Comparison of ENCODE assay signal across 7 cellular contexts in the genomic region with DNA sequence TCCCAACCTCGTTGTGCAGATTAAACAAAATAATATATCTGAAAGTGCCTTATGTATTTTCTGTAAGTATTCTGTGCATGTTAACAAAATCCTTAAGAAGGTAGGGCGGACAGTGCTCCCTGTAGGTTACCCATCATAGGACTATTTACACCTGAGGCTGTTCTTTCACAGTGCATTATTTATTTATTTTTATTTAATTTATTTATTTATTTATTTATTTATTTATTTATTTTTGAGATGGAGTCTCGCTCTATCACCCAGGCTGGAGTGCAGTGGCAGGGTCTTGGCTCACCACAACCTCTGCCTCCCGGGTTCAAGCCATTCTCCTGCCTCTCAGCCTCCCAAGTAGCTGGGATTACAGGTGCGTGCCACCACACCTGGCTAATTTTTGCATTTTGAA. TPM values are rescaled to one million over a fixed set of nuclear protein-coding genes. Genes with fewer than 3 reads are reported as not detected.
DNase-seq lines count a peak whose midpoint lies in the region; ATAC-seq and TF ChIP-seq lines count a peak whose summit lies in the region.
"Not testable (repeated sequence)": the region's sequence is repeated elsewhere in the genome, so short reads cannot be mapped to it uniquely, and the experiment has no call there.

No MANE protein-coding gene starts in this region.

- H3K27me3 Mint-ChIP-seq in IgD-negative memory B cell; activated CD8-positive, alpha-beta T cell treated with anti-CD3 and anti-CD28 coated beads for 36 hours; memory B cell; stimulated activated naive B cell treated with anti-CD40 and anti-IgM and Interleukin-4, amounts not matched to agents 10 μg/mL and 1 μg/mL and 100 μg/mL, for 72 hours: not testable (repeated sequence)

- intact Hi-C loops in activated CD8-positive, alpha-beta T cell treated with anti-CD3 and anti-CD28 coated beads for 36 hours (cut with micrococcal nuclease) = not testable (repeated sequence)

- not testable (repeated sequence) for H3K9ac ChIP-seq in BLaER1; SU-DHL-6 (ENCODE audit: low read length)

- not testable (repeated sequence) for H3K9me3 ChIP-seq in BLaER1; SU-DHL-6 (ENCODE audit: insufficient read depth, low read length)

- POLR2A ChIA-PET in activated CD8-positive, alpha-beta T cell treated with anti-CD3 and anti-CD28 coated beads for 36 hours (lab: Charles Lee) = interaction anchor here (1.8 kb wide), 1 partner anchor 12 kb away, joined by 9 read pairs; a partner anchor contains a TSS

- H3K4me3 ChIP-seq in BLaER1; SU-DHL-6 (ENCODE audit: insufficient read depth, low read length, poor library complexity, severe bottlenecking): not testable (repeated sequence)

- peaks cover 44 to 51% (median 44%) of the 10 kb centered on the region in 3 donors for H3K4me1 Mint-ChIP-seq in IgD-negative memory B cell
- H3K4me1 Mint-ChIP-seq in activated CD8-positive, alpha-beta T cell treated with anti-CD3 and anti-CD28 coated beads for 36 hours (ENCODE audit: low read depth) = peaks cover 68% of the 10 kb centered on the region
- H3K4me1 Mint-ChIP-seq in memory B cell = peaks cover 45% of the 10 kb centered on the region
- H3K4me1 Mint-ChIP-seq in stimulated activated naive B cell treated with anti-CD40 and anti-IgM and Interleukin-4, amounts not matched to agents 10 μg/mL and 1 μg/mL and 100 μg/mL, for 72 hours = peaks cover 36 to 92% of the 10 kb centered on the region in 2 donors

- not testable (repeated sequence) for H4K20me1 ChIP-seq in BLaER1; SU-DHL-6 (ENCODE audit: low read depth, low read length)

- TF ChIP-seq CTCF in SU-DHL-6 (IDR thresholded peaks at IDR 0.05; ENCODE audit: insufficient read depth, low read length, poor library complexity, severe bottlenecking); activated CD8-positive, alpha-beta T cell treated with anti-CD3 and anti-CD28 coated beads for 36 hours (IDR thresholded peaks at IDR 0.05): not testable (repeated sequence)

- not testable (repeated sequence) for ATAC-seq in activated CD8-positive, alpha-beta T cell treated with anti-CD3 and anti-CD28 coated beads for 36 hours; activated naive CD4-positive, alpha-beta T cell treated with anti-CD3 and anti-CD28 coated beads, Interleukin-2, amount 50 U/mL, for 72 hours; memory B cell (ENCODE audit: low read depth); stimulated activated naive B cell treated with anti-CD40 and anti-IgM and Interleukin-4, amounts not matched to agents 10 μg/mL and 1 μg/mL and 100 μg/mL, for 72 hours (replicated peaks)

- peak overlapping the region; percentile 61; the same call in 1 of the 2 replicates for H3K4me2 ChIP-seq in BLaER1
- H3K4me2 ChIP-seq in SU-DHL-6 (ENCODE audit: low read depth, low read length, poor library complexity, severe bottlenecking) = peak overlapping the region; percentile 78

- H3K36me3 ChIP-seq in BLaER1; SU-DHL-6 (ENCODE audit: low read length): not testable (repeated sequence)

- not testable (repeated sequence) for H2AFZ ChIP-seq in SU-DHL-6 (ENCODE audit: low read depth, low read length, severe bottlenecking)

- H3K36me3 Mint-ChIP-seq in IgD-negative memory B cell; activated CD8-positive, alpha-beta T cell treated with anti-CD3 and anti-CD28 coated beads for 36 hours (ENCODE audit: low read depth); activated naive CD4-positive, alpha-beta T cell treated with anti-CD3 and anti-CD28 coated beads, Interleukin-2, amount 50 U/mL, for 72 hours; memory B cell; stimulated activated naive B cell treated with anti-CD40 and anti-IgM and Interleukin-4, amounts not matched to agents 10 μg/mL and 1 μg/mL and 100 μg/mL, for 72 hours: not testable (repeated sequence)

- peaks cover 52% of the 10 kb centered on the region for H3F3A ChIP-seq in SU-DHL-6 (ENCODE audit: insufficient read depth)

- H3K79me2 ChIP-seq in SU-DHL-6 (ENCODE audit: insufficient read depth, low read length) = not testable (repeated sequence)

- not testable (repeated sequence) for H3K27me3 ChIP-seq in BLaER1; SU-DHL-6 (ENCODE audit: low read length)

- H3K4me1 ChIP-seq in BLaER1 = peaks cover 40% of the 10 kb centered on the region

- DNase-seq in activated CD8-positive, alpha-beta T cell treated with anti-CD3 and anti-CD28 coated beads for 36 hours; activated naive CD4-positive, alpha-beta T cell treated with anti-CD3 and anti-CD28 coated beads, Interleukin-2, amount 50 U/mL, for 72 hours (ENCODE audit: low spot score in 2 of 2); memory B cell (ENCODE audit: low spot score in 2 of 2); stimulated activated naive B cell treated with anti-CD40 and anti-IgM and Interleukin-4, amounts not matched to agents 10 μg/mL and 1 μg/mL and 100 μg/mL, for 72 hours: not testable (repeated sequence)

- H3K9me3 Mint-ChIP-seq in IgD-negative memory B cell; activated CD8-positive, alpha-beta T cell treated with anti-CD3 and anti-CD28 coated beads for 36 hours; activated naive CD4-positive, alpha-beta T cell treated with anti-CD3 and anti-CD28 coated beads, Interleukin-2, amount 50 U/mL, for 72 hours; memory B cell; stimulated activated naive B cell treated with anti-CD40 and anti-IgM and Interleukin-4, amounts not matched to agents 10 μg/mL and 1 μg/mL and 100 μg/mL, for 72 hours: not testable (repeated sequence)

- H3K9me2 ChIP-seq in SU-DHL-6 (replicated peaks; ENCODE audit: insufficient read depth, low read length) = not testable (repeated sequence)

- peak overlapping the region in 3 of 4 donors; percentile 69 to 78 (median 77) for H3K4me3 Mint-ChIP-seq in IgD-negative memory B cell
- not testable (repeated sequence) for H3K4me3 Mint-ChIP-seq in activated CD8-positive, alpha-beta T cell treated with anti-CD3 and anti-CD28 coated beads for 36 hours; memory B cell
- H3K4me3 Mint-ChIP-seq in stimulated activated naive B cell treated with anti-CD40 and anti-IgM and Interleukin-4, amounts not matched to agents 10 μg/mL and 1 μg/mL and 100 μg/mL, for 72 hours = peak overlapping the region; percentile 32 to 54

- CTCF ChIA-PET in activated CD8-positive, alpha-beta T cell treated with anti-CD3 and anti-CD28 coated beads for 36 hours (lab: Charles Lee) = interaction anchor here (0.8 to 22.8 kb wide), 3 partner anchors 16 to 115 kb away, joined by 3 to 492 read pairs (median 5); no protein-coding TSS in a partner anchor

- H3K27ac ChIP-seq in BLaER1 = not testable (repeated sequence)
- H3K27ac ChIP-seq in SU-DHL-6 (ENCODE audit: low read depth, low read length) = peak overlapping the region; percentile 92

- H3K27ac Mint-ChIP-seq in IgD-negative memory B cell = peak overlapping the region; percentile 82 to 84 (median 82)
- H3K27ac Mint-ChIP-seq in activated CD8-positive, alpha-beta T cell treated with anti-CD3 and anti-CD28 coated beads for 36 hours = peak overlapping the region; percentile 94
- peak overlapping the region; percentile 12 to 79 for H3K27ac Mint-ChIP-seq in activated naive CD4-positive, alpha-beta T cell treated with anti-CD3 and anti-CD28 coated beads, Interleukin-2, amount 50 U/mL, for 72 hours
- H3K27ac Mint-ChIP-seq in memory B cell = peak overlapping the region; percentile 83
- H3K27ac Mint-ChIP-seq in stimulated activated naive B cell treated with anti-CD40 and anti-IgM and Interleukin-4, amounts not matched to agents 10 μg/mL and 1 μg/mL and 100 μg/mL, for 72 hours = peak overlapping the region; percentile 92

RNA-seq across cellular contexts. Expression of a gene that starts 12.8 kb away (rescaled TPM):
- polyA plus RNA-seq in IgD-negative memory B cell = 29.2 TPM
- total RNA-seq in activated CD8-positive, alpha-beta T cell treated with anti-CD3 and anti-CD28 coated beads for 36 hours = 1 to 10 TPM; 8.1 to 9.0 TPM
- total RNA-seq in activated naive CD4-positive, alpha-beta T cell treated with anti-CD3 and anti-CD28 coated beads, Interleukin-2, amount 50 U/mL, for 72 hours = 1 to 10 TPM; 5.8 to 8.0 TPM
